Comparison of ENCODE assay signal across 23 cellular contexts in the genomic region with DNA sequence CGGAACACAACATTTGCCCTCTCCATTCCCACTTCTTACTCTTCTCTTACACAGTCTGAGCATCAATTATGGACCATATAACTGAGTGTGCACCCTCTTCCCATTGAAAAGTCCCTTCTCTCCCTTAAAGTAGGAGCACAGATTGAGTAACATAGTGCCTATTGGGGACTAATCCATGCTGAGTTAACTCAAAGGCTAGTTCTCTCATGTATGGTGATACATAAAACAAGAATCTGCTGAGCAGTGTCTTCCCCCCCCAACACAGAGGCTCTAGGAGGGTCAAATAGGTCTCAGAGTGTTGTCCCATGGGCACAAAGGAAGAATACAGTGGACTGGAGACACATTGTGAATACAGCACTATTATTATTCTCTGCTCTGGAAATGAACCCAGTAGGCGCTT.
DNase-seq lines count a peak whose midpoint lies in the region; ATAC-seq and TF ChIP-seq lines count a peak whose summit lies in the region.
"Had no signal": no experiment of that assay in that cellular context is flagged by ENCODE, and none has a peak within 500 bp of the region (broad histone marks: within the 10 kb centered on the region; RNA-seq: fewer than 3 reads in every experiment).

No MANE protein-coding gene starts in this region.

- WGBS in spleen, 5 donors, result 89 to 96% (median 91%) methylated on average over 2 of the region's 2 CpGs

- H3K9me3 ChIP-seq in osteoblast (ENCODE audit: low read depth, low read length) (no peaks in the 10 kb centered on the region), spleen (no peaks in the 10 kb centered on the region)

- H3K4me2 ChIP-seq in osteoblast (ENCODE audit: insufficient read depth, low read length), result no peak overlapping the region

- no peak for TF ChIP-seq POLR2A in spleen (IDR thresholded peaks at IDR 0.05)

- intact Hi-C loops in spleen (cut with DNase I; ENCODE audit: low total_unique reads), result no loop called here

- H3K27ac ChIP-seq in ACC112 (ENCODE audit: low read depth, low read length) (peak overlapping the region; percentile 99), osteoblast (ENCODE audit: low read depth, low read length) (peak overlapping the region; percentile 41), spleen (no peak overlapping the region)
- H3K27ac ChIP-seq: HL-60 had no signal

- H2AFZ ChIP-seq in ACC112 (ENCODE audit: low read length, unreplicated experiment) (no peak overlapping the region), osteoblast (ENCODE audit: low read length) (peak overlapping the region; percentile 60)

- ATAC-seq in esophagus mucosa, result peak; percentile 22
- ATAC-seq in GM19452 (IDR thresholded peaks at IDR 0.05; ENCODE audit: unreplicated experiment), result no peak
- ATAC-seq: HepG2, Panc1, SK-N-SH treated with all-trans-retinoic acid at 6 μM for 48 hours had no signal

- no peak overlapping the region for H3K4me3 ChIP-seq in ACC112 (ENCODE audit: low read depth, low read length)
- no peak overlapping the region for H3K4me3 ChIP-seq in osteoblast (ENCODE audit: insufficient read depth, low read length)
- no peak overlapping the region for H3K4me3 ChIP-seq in spleen

- no peaks in the 10 kb centered on the region for H3K79me2 ChIP-seq in ACC112 (ENCODE audit: control insufficient read depth, insufficient read depth, low read length, unreplicated experiment)
- no peaks in the 10 kb centered on the region for H3K79me2 ChIP-seq in osteoblast (ENCODE audit: insufficient read depth, low read length)

- DNase-seq in LHCN-M2 (ENCODE audit: low read depth) (peak; percentile 22), osteoblast (ENCODE audit: insufficient read length, low spot score, missing footprints) (no peak), A172 (ENCODE audit: low spot score) (no peak), spleen (no peak)
- DNase-seq: 8988T; GF-D8; H7; KBM-7; NCI-H1092 treated with DMSO at 0.1 percent for 48 hours; NCI-H1436 treated with DMSO at 0.1 percent for 48 hours; NCI-H1930; NCI-H2171; NCI-H345; NCI-H524; NCI-H774; NK-92 treated with Interleukin-12 subunit alpha and Interleukin-12 subunit beta, amount 100 ng/mL, for 24 hours had no signal

- H3K4me1 ChIP-seq in ACC112 (ENCODE audit: control insufficient read depth, insufficient read depth, low read length, unreplicated experiment), result peaks cover 57% of the 10 kb centered on the region
- peaks cover 29% of the 10 kb centered on the region for H3K4me1 ChIP-seq in osteoblast (ENCODE audit: insufficient read depth, low read length)
- H3K4me1 ChIP-seq in spleen, result no peaks in the 10 kb centered on the region

- H3K36me3 ChIP-seq in ACC112 (ENCODE audit: insufficient read depth, low read length), result no peaks in the 10 kb centered on the region
- H3K36me3 ChIP-seq in osteoblast (ENCODE audit: insufficient read depth, low read length), result no peaks in the 10 kb centered on the region
- no peaks in the 10 kb centered on the region for H3K36me3 ChIP-seq in spleen

- H3K27me3 ChIP-seq in ACC112 (ENCODE audit: insufficient read depth, low read length), result no peaks in the 10 kb centered on the region
- no peaks in the 10 kb centered on the region for H3K27me3 ChIP-seq in osteoblast (ENCODE audit: insufficient read depth, low read length)
- no peaks in the 10 kb centered on the region for H3K27me3 ChIP-seq in spleen (replicated peaks in 1 of 7)

- TF ChIP-seq CTCF in osteoblast (IDR thresholded peaks at IDR 0.05; ENCODE audit: extremely low read depth, low read depth, low read length) (no peak), spleen (IDR thresholded peaks at IDR 0.05 in 8 of 11, conservative IDR thresholded peaks at IDR 0.05 in 3 of 11) (no peak)

- H4K20me1 ChIP-seq in osteoblast (ENCODE audit: insufficient read depth, low read length), result no peaks in the 10 kb centered on the region

Comparison
In these comparisons a context has a peak if more than half of its experiments do, and no peak if none do; other contexts are left out.
1. H3K27ac ChIP-seq: peak in ACC112 (single experiment) and osteoblast (single experiment); none in spleen (0 of 8).